In the genomic region with DNA sequence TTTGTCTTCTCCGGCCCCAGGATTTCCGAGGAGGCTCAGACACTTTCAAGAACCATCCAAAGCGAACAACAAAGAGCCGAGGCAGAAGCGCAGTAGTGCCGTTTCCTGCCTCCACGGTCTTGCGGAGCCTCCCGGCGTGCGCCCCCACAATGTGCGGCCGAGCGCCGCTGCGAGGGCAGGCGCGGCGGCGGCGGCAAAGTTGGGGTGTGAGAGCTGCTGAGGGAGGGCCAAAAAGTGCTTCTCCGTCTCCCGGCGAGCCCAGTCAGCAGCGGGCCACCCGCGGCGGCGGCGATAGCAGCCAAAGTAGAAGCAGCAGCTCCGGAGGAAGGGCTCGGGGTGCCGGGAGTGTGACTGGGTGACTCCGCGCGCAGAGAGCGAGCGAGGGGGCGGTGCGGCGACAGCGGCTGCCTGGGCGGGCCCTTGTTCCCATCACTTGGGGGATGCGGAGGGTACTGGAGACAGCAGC, we compare ENCODE assay signal across 8 cellular contexts.
DNase-seq lines count a peak whose midpoint lies in the region; ATAC-seq and TF ChIP-seq lines count a peak whose summit lies in the region.

No MANE protein-coding gene starts in this region.

- H3K27ac ChIP-seq in skin epidermis = peak overlapping the region; percentile 42 to 93 (median 88)

- ATAC-seq in GM19463 (IDR thresholded peaks at IDR 0.05; ENCODE audit: unreplicated experiment) (peak; percentile 42), GM21737 (IDR thresholded peaks at IDR 0.05; ENCODE audit: unreplicated experiment) (no peak)

- no peak for TF ChIP-seq CTCF in cardiac fibroblast (IDR thresholded peaks at IDR 0.05; ENCODE audit: low read depth, low read length)

- DNase-seq in AG20443 (ENCODE audit: low spot score) (peak; percentile 78), NCI-H510A treated with DMSO at 0.1 percent for 48 hours (lab: John Stamatoyannopoulos, UW) (peak; percentile 43), cardiac fibroblast (ENCODE audit: low read depth in 2 of 2) (peak; percentile 70 to 78), inferior parietal cortex (ENCODE audit: extremely low spot score) (peak; percentile 58), NCI-H2029 treated with DMSO at 0.1 percent for 48 hours (lab: John Stamatoyannopoulos, UW) (no peak)

- H3K4me3 ChIP-seq in cardiac fibroblast (replicated peaks in 1 of 2; ENCODE audit: low read depth in 2 of 2, low read length in 2 of 2) (peak overlapping the region; percentile 84 to 94), skin epidermis (peak overlapping the region; percentile 60 to 86 (median 73))
